ENCODE assay signal across 8 cellular contexts in the genomic region with DNA sequence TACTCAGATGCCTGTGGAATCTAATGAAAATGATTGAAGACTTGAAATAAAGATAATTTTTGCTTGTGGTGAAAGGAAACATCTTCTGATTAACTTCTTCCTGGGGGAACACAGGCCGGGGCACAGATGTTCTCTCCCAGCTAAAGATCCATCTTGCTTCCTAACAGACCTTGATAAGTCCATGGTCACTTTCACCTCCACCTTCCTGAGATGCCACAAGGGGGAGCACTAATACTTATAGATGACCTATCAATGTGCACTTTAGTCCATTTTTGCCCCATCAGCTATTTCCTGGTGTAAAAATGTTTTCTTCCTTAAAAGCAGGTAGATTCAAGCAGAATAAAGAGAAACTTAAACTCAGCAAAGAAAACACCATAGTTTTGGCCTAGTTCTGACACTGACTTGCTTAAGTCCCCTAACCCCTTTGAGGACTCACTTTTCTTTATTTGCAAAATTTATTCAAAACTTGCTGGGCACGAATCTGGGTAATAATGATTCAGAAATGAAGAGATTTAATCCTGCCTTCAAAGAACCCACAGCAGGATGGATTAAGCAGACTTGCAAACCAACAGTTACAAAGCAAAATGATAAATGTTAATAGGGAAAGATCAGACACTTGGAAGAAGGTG.
A peak's percentile ranks its signal among the peaks of the same experiment; 100 is the strongest.
DNase-seq lines count a peak whose midpoint lies in the region; ATAC-seq and TF ChIP-seq lines count a peak whose summit lies in the region.

No MANE protein-coding gene starts in this region.

- DNase-seq in GM03348 (ENCODE audit: low spot score) (peak; percentile 41), H7 (peak; percentile 7), LNCaP clone FGC (ENCODE audit: low read depth) (peak; percentile 39), RPMI7951 (ENCODE audit: low read depth) (peak; percentile 68), Right ventricle myocardium superior (peak; percentile 41), pulmonary artery endothelial cell (ENCODE audit: low read depth, low spot score) (peak; percentile 63), epidermal melanocyte (ENCODE audit: insufficient read length, low spot score) (no peak)
- DNase-seq in activated effector memory CD4-positive, alpha-beta T cell treated with anti-CD3 and anti-CD28 coated beads, Interleukin-2, amount 50 U/mL, for 16 hours, result peak; percentile 68

- H3K27me3 ChIP-seq in H7 (ENCODE audit: control insufficient read depth, insufficient read depth, low read length), result no peaks in the 10 kb centered on the region

- TF ChIP-seq CTCF in LNCaP clone FGC (IDR thresholded peaks at IDR 0.05; ENCODE audit: control insufficient read depth, extremely low read depth, insufficient read depth), result peak; percentile 85

- no peaks in the 10 kb centered on the region for H3K36me3 ChIP-seq in H7 (replicated peaks; ENCODE audit: control insufficient read depth, insufficient read depth, low read length)

- no peak overlapping the region for H3K4me3 ChIP-seq in H7 (ENCODE audit: insufficient read depth, low read depth, low read length)
- H3K4me3 ChIP-seq in LNCaP clone FGC (ENCODE audit: low read depth, low read length), result no peak overlapping the region

- peak; percentile 57 for ATAC-seq in Right ventricle myocardium superior (ENCODE audit: poor library complexity)

- intact Hi-C loops in Right ventricle myocardium superior (cut with DNase I), result no loop called here
